28 cellular contexts compared by ENCODE assay signal in genomic region chr4:74410272-74410671, GRCh38. TPM values are rescaled to one million over a fixed set of nuclear protein-coding genes. Genes with fewer than 3 reads are reported as not detected.
DNase-seq lines count a peak whose midpoint lies in the region; ATAC-seq and TF ChIP-seq lines count a peak whose summit lies in the region.
"Had no signal": no experiment of that assay in that cellular context is flagged by ENCODE, and none has a peak within 500 bp of the region (broad histone marks: within the 10 kb centered on the region; RNA-seq: fewer than 3 reads in every experiment).

No MANE protein-coding gene starts in this region.

- no peak for TF ChIP-seq POLR2A in IMR-90 (IDR thresholded peaks at IDR 0.05; ENCODE audit: low read depth, low read length)

- no peak overlapping the region for H2AK5ac ChIP-seq in IMR-90 (ENCODE audit: low read depth, low read length)

- no peak overlapping the region; the same call in 1 of the 2 replicates for H4K5ac ChIP-seq in IMR-90 (ENCODE audit: low read depth, low read length)

- no peak overlapping the region for H3K27ac Mint-ChIP-seq in progenitor cell of endocrine pancreas
- H3K27ac Mint-ChIP-seq: CD4-positive, alpha-beta T cell; immature natural killer cell; stimulated activated naive CD8-positive, alpha-beta T cell treated with anti-CD3 and anti-CD28 coated beads, Interleukin-15, amount 100 ng/mL, for 72 hours had no signal

- peak overlapping the region; percentile 10 for H2BK120ac ChIP-seq in IMR-90 (ENCODE audit: low read depth, low read length)

- H3K4me3 Mint-ChIP-seq in progenitor cell of endocrine pancreas (ENCODE audit: low read depth): no peak overlapping the region
- H3K4me3 Mint-ChIP-seq: CD4-positive, alpha-beta T cell; immature natural killer cell; stimulated activated naive CD8-positive, alpha-beta T cell treated with anti-CD3 and anti-CD28 coated beads, Interleukin-15, amount 100 ng/mL, for 72 hours had no signal

- no TSS peak for BruUV-seq in IMR-90 (replicated peaks; lab: Mats Ljungman, UMichigan)

- ATAC-seq in IMR-90 (ENCODE audit: low read depth) (no peak), foreskin keratinocyte (peak; percentile 76), GM18517 (IDR thresholded peaks at IDR 0.05; ENCODE audit: unreplicated experiment) (no peak)
- ATAC-seq: gastrocnemius medialis; right lobe of liver; Right ventricle myocardium inferior; stimulated activated naive CD8-positive, alpha-beta T cell treated with anti-CD3 and anti-CD28 coated beads, Interleukin-15, amount 100 ng/mL, for 72 hours had no signal

- no peak overlapping the region for H3K4me3 ChIP-seq in IMR-90 (ENCODE audit: insufficient read depth, low read depth, low read length)
- H3K4me3 ChIP-seq: ascending aorta, gastrocnemius medialis, hepatocyte, right lobe of liver, thyroid gland had no signal

- no peaks in the 10 kb centered on the region for H3K36me3 Mint-ChIP-seq in progenitor cell of endocrine pancreas (ENCODE audit: insufficient read depth)
- H3K36me3 Mint-ChIP-seq: immature natural killer cell had no signal

- H3K4ac ChIP-seq in IMR-90 (ENCODE audit: low read depth, low read length): no peak overlapping the region; the same call in 1 of the 2 replicates

- peak overlapping the region; percentile 27; the same call in 1 of the 2 replicates for H2BK20ac ChIP-seq in IMR-90 (ENCODE audit: low read depth, low read length)

- no peak overlapping the region for H3K14ac ChIP-seq in IMR-90 (replicated peaks; ENCODE audit: low read depth, low read length)

- no peaks in the 10 kb centered on the region for H3K9me1 ChIP-seq in IMR-90 (ENCODE audit: insufficient read depth, low read length)

- no peaks in the 10 kb centered on the region for H4K20me1 ChIP-seq in IMR-90 (ENCODE audit: insufficient read depth, low read length)

- H3K79me1 ChIP-seq in IMR-90 (ENCODE audit: low read depth in 1 of 2, low read length in 2 of 2): no peaks in the 10 kb centered on the region

- dilution Hi-C loops in IMR-90 (cut with HindIII; ENCODE audit: low sequenced_read_pairs, unreplicated experiment): no loop called here

- TF ChIP-seq CTCF in IMR-90 (conservative IDR thresholded peaks at IDR 0.05; ENCODE audit: low read depth, low read length) (no peak), foreskin keratinocyte (conservative IDR thresholded peaks at IDR 0.05) (no peak), progenitor cell of endocrine pancreas (IDR thresholded peaks at IDR 0.05; ENCODE audit: unreplicated experiment) (no peak)

- H3K27me3 Mint-ChIP-seq in progenitor cell of endocrine pancreas: no peaks in the 10 kb centered on the region
- H3K27me3 Mint-ChIP-seq: CD4-positive, alpha-beta T cell; stimulated activated naive CD8-positive, alpha-beta T cell treated with anti-CD3 and anti-CD28 coated beads, Interleukin-15, amount 100 ng/mL, for 72 hours had no signal

- H4K91ac ChIP-seq in IMR-90 (ENCODE audit: insufficient read depth, low read depth, low read length): no peak overlapping the region

- no CpG with 5 or more reads among the region's 2 CpGs for WGBS in IMR-90 (ENCODE audit: extremely low coverage in 2 of 2, insufficient read length in 1 of 2), 2 experiments

- H3K56ac ChIP-seq in IMR-90 (ENCODE audit: extremely low read depth, insufficient read depth, low read length): no peak overlapping the region

- H2BK5ac ChIP-seq in IMR-90 (ENCODE audit: low read depth, low read length, poor library complexity, severe bottlenecking): no peak overlapping the region

- no peak overlapping the region for H2AFZ ChIP-seq in IMR-90 (replicated peaks; ENCODE audit: low read length, poor library complexity)
- H2AFZ ChIP-seq: hepatocyte had no signal

- H3K4me2 ChIP-seq in IMR-90 (ENCODE audit: low read depth, low read length): no peak overlapping the region; the same call in 1 of the 2 replicates
- H3K4me2 ChIP-seq: hepatocyte had no signal

- H3K36me3 ChIP-seq in IMR-90 (ENCODE audit: control insufficient read depth, insufficient read depth, low read length): no peaks in the 10 kb centered on the region
- H3K36me3 ChIP-seq: ascending aorta, gastrocnemius medialis, right lobe of liver, thyroid gland had no signal

- H3K27ac ChIP-seq in IMR-90 (ENCODE audit: insufficient read depth, low read length) (no peak overlapping the region), foreskin keratinocyte (peak overlapping the region; percentile 91)
- H3K27ac ChIP-seq: ascending aorta, gastrocnemius medialis, hepatocyte, right lobe of liver, thyroid gland had no signal

- no peak overlapping the region for H2AK9ac ChIP-seq in IMR-90 (replicated peaks; ENCODE audit: low read depth, low read length, poor library complexity)

- H3K27me3 ChIP-seq in IMR-90 (ENCODE audit: control insufficient read depth, insufficient read depth, low read length) (no peaks in the 10 kb centered on the region), foreskin keratinocyte (no peaks in the 10 kb centered on the region)
- H3K27me3 ChIP-seq: ascending aorta, gastrocnemius medialis, hepatocyte, right lobe of liver, thyroid gland had no signal

- 0 out of 3 replicates have a peak overlapping the region, but pooled peaks have one; percentile 29 for H2BK15ac ChIP-seq in IMR-90 (ENCODE audit: low read depth, low read length)

- POLR2A ChIA-PET in IMR-90 (lab: Charles Lee; ENCODE audit: unreplicated experiment): no interaction called here

- no peaks in the 10 kb centered on the region for H3K9me3 ChIP-seq in IMR-90 (ENCODE audit: control insufficient read depth, insufficient read depth, low read length)
- H3K9me3 ChIP-seq: ascending aorta, gastrocnemius medialis, right lobe of liver, thyroid gland had no signal

- H3K4me1 ChIP-seq in IMR-90 (ENCODE audit: control insufficient read depth, insufficient read depth, low read length): no peaks in the 10 kb centered on the region
- peaks cover 61% of the 10 kb centered on the region for H3K4me1 ChIP-seq in foreskin keratinocyte
- H3K4me1 ChIP-seq: ascending aorta, gastrocnemius medialis, right lobe of liver, thyroid gland had no signal

- peak; percentile 51 for DNase-seq in IMR-90
- peak; percentile 26 for DNase-seq in astrocyte of the hippocampus (ENCODE audit: low read depth, low spot score)
- DNase-seq in foreskin keratinocyte: peak; percentile 99 to 100
- DNase-seq in C1 segment of cervical spinal cord (lab: John Stamatoyannopoulos, UW): no peak
- DNase-seq in progenitor cell of endocrine pancreas (ENCODE audit: low spot score, unreplicated experiment): no peak
- DNase-seq in DMS53 (lab: John Stamatoyannopoulos, UW): no peak
- DNase-seq: activated CD4-positive, alpha-beta T cell treated with anti-CD3 and anti-CD28 coated beads, Interleukin-2, amount 50 U/mL, for 1 hour; activated naive CD4-positive, alpha-beta T cell treated with anti-CD3 and anti-CD28 coated beads, Interleukin-2, amount 50 U/mL, for 16 hours; CD4-positive, alpha-beta T cell; cerebellar nuclear complex; erythroblast; gastrocnemius medialis; GOT3; immature natural killer cell; NCI-H1105; NCI-H1930; NCI-H446 treated with DMSO at 0.1 percent for 48 hours; OCI-M1; right lobe of liver; stimulated activated CD4-positive, alpha-beta T cell treated with anti-CD3 and anti-CD28 coated beads, Interleukin-15, amount 100 ng/mL, for 24 hours; stimulated activated naive CD8-positive, alpha-beta T cell treated with anti-CD3 and anti-CD28 coated beads, Interleukin-15, amount 100 ng/mL, for 72 hours; thyroid gland had no signal

- no peaks in the 10 kb centered on the region for H3K9me3 Mint-ChIP-seq in progenitor cell of endocrine pancreas (ENCODE audit: low read depth)
- H3K9me3 Mint-ChIP-seq: CD4-positive, alpha-beta T cell; immature natural killer cell had no signal

- H4K8ac ChIP-seq in IMR-90 (ENCODE audit: low read depth in 2 of 2, low read length in 2 of 2): no peak overlapping the region

- H3K9ac ChIP-seq in IMR-90 (ENCODE audit: low read depth, low read length): no peak overlapping the region

- in situ Hi-C loops in IMR-90 (cut with MboI; ENCODE audit: low sequenced_read_pairs): no loop called here

- CTCF ChIA-PET in IMR-90 (lab: Yijun Ruan, JAX): interaction anchor here (0.5 to 1.3 kb wide), 2 partner anchors 33 to 139 kb away, joined by 3 to 6 read pairs; no protein-coding TSS in a partner anchor

- intact Hi-C loops in IMR-90 (cut with micrococcal nuclease): loop anchor here (5.0 kb wide), 1 partner anchor 703 kb away; no protein-coding TSS in a partner anchor

- H3K18ac ChIP-seq in IMR-90 (ENCODE audit: low read depth, low read length): peak overlapping the region; percentile 45; the same call in 1 of the 2 replicates

- no peak for TF ChIP-seq RAD21 in IMR-90 (IDR thresholded peaks at IDR 0.05; ENCODE audit: low read length)

- no peak overlapping the region for H3K23ac ChIP-seq in IMR-90 (ENCODE audit: low read depth, low read length)

- H3K4me1 Mint-ChIP-seq in progenitor cell of endocrine pancreas (ENCODE audit: low read depth): peaks cover 9% of the 10 kb centered on the region
- H3K4me1 Mint-ChIP-seq: immature natural killer cell; stimulated activated naive CD8-positive, alpha-beta T cell treated with anti-CD3 and anti-CD28 coated beads, Interleukin-15, amount 100 ng/mL, for 72 hours had no signal

TF ChIP-seq in IMR-90, 13 proteins besides CTCF, POLR2A, EP300 and RAD21:
- TF ChIP-seq CEBPB (IDR thresholded peaks at IDR 0.05; ENCODE audit: low read depth, low read length) (0 out of 2 replicates have a peak, but pooled peaks have one; percentile 5), RCOR1 (IDR thresholded peaks at IDR 0.05; ENCODE audit: insufficient replicate concordance, low read length) (no peak)
TF ChIP-seq in IMR-90: peak in this region for 1.

RNA-seq across cellular contexts. Expression of gene AREG, which starts 34.7 kb away (rescaled TPM):
- total RNA-seq in IMR-90 (2012; rRNA removed) (0.18 and 0.28 TPM in 2 replicates), foreskin keratinocyte (1,077 and 1,617 TPM in 2 replicates), progenitor cell of endocrine pancreas (2.2 and 3.6 TPM in 2 replicates)
- polyA plus RNA-seq in IMR-90 (2012; rRNA removed) (0.17 and 0.30 TPM in 2 replicates), foreskin keratinocyte (980 and 1,643 TPM in 2 replicates)
- polyA plus RNA-seq in IMR-90 (2012; cell fraction: cytosol; rRNA removed): 1.3 and 1.4 TPM in 2 replicates
- 3.1 and 8.0 TPM in 2 replicates for polyA plus RNA-seq in IMR-90 (2012; cell fraction: nucleus; rRNA removed; ENCODE audit: low replicate concordance)
- total RNA-seq: liver had no signal
- polyA plus RNA-seq: neural cell had no signal

RNA-seq across cellular contexts. Expression of gene EREG, which starts 45.3 kb away (rescaled TPM):
- 0.36 and 1.1 TPM in 2 replicates for total RNA-seq in IMR-90 (2012; rRNA removed)
- polyA plus RNA-seq in IMR-90 (2012; rRNA removed): 0.14 and 0.26 TPM in 2 replicates
- 0.07 and 0.21 TPM in 2 replicates for polyA plus RNA-seq in IMR-90 (2012; cell fraction: cytosol; rRNA removed)
- polyA plus RNA-seq in IMR-90 (2012; cell fraction: nucleus; rRNA removed; ENCODE audit: low replicate concordance): 0.30 and 1.1 TPM in 2 replicates
- total RNA-seq in foreskin keratinocyte: 23.7 and 29.1 TPM in 2 replicates
- 6.2 and 6.3 TPM in 2 replicates for polyA plus RNA-seq in foreskin keratinocyte
- not detected in 2 replicates for total RNA-seq in progenitor cell of endocrine pancreas
- total RNA-seq: ascending aorta, Right ventricle myocardium inferior had no signal
- polyA plus RNA-seq: immature natural killer cell, liver, neural cell had no signal

Comparison
In these comparisons a context has a peak if more than half of its experiments do, and no peak if none do; other contexts are left out.
1. DNase-seq: peak in IMR-90 (single experiment), astrocyte of the hippocampus (single experiment) and foreskin keratinocyte (2 of 2); none in C1 segment of cervical spinal cord (0 of 14), progenitor cell of endocrine pancreas (single experiment) and DMS53 (single experiment).
2. RNA of gene AREG, which starts 34.7 kb away (total RNA-seq): 1,077 to 1,617 TPM in foreskin keratinocyte; 2.2 to 3.6 TPM in progenitor cell of endocrine pancreas and 0.18 to 0.28 TPM in IMR-90; every median in the first group is over 100 times any median in the second.
3. RNA of gene EREG, which starts 45.3 kb away (total RNA-seq): 23.7 to 29.1 TPM in foreskin keratinocyte; 0.36 to 1.1 TPM in IMR-90 and not detected in progenitor cell of endocrine pancreas; every median in the first group is over 10 times any median in the second.